Comparison of ENCODE assay signal across 16 cellular contexts in the genomic region with DNA sequence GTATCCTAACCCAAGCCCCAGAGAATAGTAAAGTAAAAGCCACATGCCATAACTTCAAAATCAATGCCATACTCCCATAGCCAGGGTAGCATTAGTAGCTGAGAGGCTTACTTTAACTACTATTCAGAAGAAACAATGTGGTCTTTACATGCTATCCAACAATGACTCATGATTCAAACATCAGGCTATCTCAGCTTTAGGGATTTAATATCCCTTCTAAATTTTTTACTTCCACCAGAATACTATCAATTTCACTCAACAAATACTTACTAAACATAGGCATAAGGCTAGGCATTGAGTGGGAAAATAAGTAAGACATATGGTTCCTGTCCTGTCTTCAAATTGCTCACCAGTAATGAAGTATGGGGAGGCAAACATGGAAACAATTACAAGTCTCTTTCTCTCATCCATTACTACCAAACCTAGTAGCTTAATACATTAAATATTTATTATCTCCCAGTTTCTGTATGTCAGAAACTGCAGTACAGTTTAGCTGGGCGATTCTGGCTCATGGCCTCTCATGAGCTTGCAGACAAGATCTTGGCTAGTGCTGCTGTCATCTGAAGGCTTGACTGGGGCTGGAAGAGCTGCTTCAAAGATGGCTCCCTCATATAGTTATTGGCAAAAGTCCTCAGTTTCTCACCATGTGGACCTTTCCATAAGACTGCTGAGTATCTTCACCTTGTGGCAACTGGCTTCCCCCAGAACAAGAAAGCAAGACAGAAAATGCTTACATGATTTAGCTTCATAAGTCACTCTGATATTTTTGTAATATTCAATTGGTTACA. TPM values are rescaled to one million over a fixed set of nuclear protein-coding genes. Genes with fewer than 3 reads are reported as not detected.
DNase-seq lines count a peak whose midpoint lies in the region; ATAC-seq and TF ChIP-seq lines count a peak whose summit lies in the region.
"Had no signal": no experiment of that assay in that cellular context is flagged by ENCODE, and none has a peak within 500 bp of the region (broad histone marks: within the 10 kb centered on the region; RNA-seq: fewer than 3 reads in every experiment).

No MANE protein-coding gene starts in this region.

- H3K27ac ChIP-seq in IMR-90 (ENCODE audit: insufficient read depth, low read length) = peak overlapping the region; percentile 82; the same call in 1 of the 2 replicates

- DNase-seq in BJ (ENCODE audit: low read depth) = peak; percentile 71
- DNase-seq in IMR-90 = peak; percentile 90
- peak; percentile 70 for DNase-seq in choroid plexus epithelial cell (ENCODE audit: low read depth)
- peak; percentile 33 for DNase-seq in myocyte (ENCODE audit: low read depth)
- DNase-seq in NCI-H1105 treated with DMSO at 0.1 percent for 48 hours (lab: John Stamatoyannopoulos, UW) = no peak
- DNase-seq in activated CD4-positive, CD25-positive, alpha-beta regulatory T cell (lab: John Stamatoyannopoulos, UW) = no peak
- no peak for DNase-seq in NCI-H446 (lab: John Stamatoyannopoulos, UW)
- DNase-seq: activated CD4-positive, alpha-beta T cell treated with anti-CD3 and anti-CD28 coated beads, Interleukin-2, amount 50 U/mL, for 48 hours; CD4-positive, alpha-beta T cell; Kasumi-1; left cardiac atrium; naive thymus-derived CD8-positive, alpha-beta T cell; NCI-H2171; sigmoid colon; substantia nigra had no signal

- no peak overlapping the region for H4K5ac ChIP-seq in IMR-90 (ENCODE audit: low read depth, low read length)

- BruUV-seq in IMR-90 (replicated peaks; lab: Mats Ljungman, UMichigan) = no TSS peak

- ATAC-seq in IMR-90 (ENCODE audit: low read depth) = peak; percentile 84
- ATAC-seq in HG02588 (IDR thresholded peaks at IDR 0.05; ENCODE audit: unreplicated experiment) = no peak
- ATAC-seq: naive thymus-derived CD8-positive, alpha-beta T cell had no signal

- peaks cover 15% of the 10 kb centered on the region for H3K4me1 ChIP-seq in IMR-90 (ENCODE audit: control insufficient read depth, insufficient read depth, low read length)

- CTCF ChIA-PET in BJ (lab: Yijun Ruan, JAX) (interaction anchor here (0.8 to 5.1 kb wide), 6 partner anchors 8 to 89 kb away, joined by 3 to 29 read pairs (median 4); partner anchors contain the start of gene RPL5), IMR-90 (lab: Yijun Ruan, JAX) (interaction anchor here (0.6 to 1.8 kb wide), 4 partner anchors 14 to 205 kb away, joined by 3 to 5 read pairs (median 4); partner anchors contain the start of gene RPL5)

- peak overlapping the region; percentile 54; the same call in 1 of the 2 replicates for H3K56ac ChIP-seq in IMR-90 (ENCODE audit: extremely low read depth, insufficient read depth, low read length)

- H2BK15ac ChIP-seq in IMR-90 (ENCODE audit: low read depth, low read length) = 0 out of 3 replicates have a peak overlapping the region, but pooled peaks have one; percentile 15

- H2AK5ac ChIP-seq in IMR-90 (ENCODE audit: low read depth, low read length) = peak overlapping the region; percentile 83

- H2AK9ac ChIP-seq in IMR-90 (replicated peaks; ENCODE audit: low read depth, low read length, poor library complexity) = peak overlapping the region; percentile 73

- POLR2A ChIA-PET in BJ (lab: Charles Lee) (no interaction called here), IMR-90 (lab: Charles Lee; ENCODE audit: unreplicated experiment) (no interaction called here)

- H3K36me3 ChIP-seq in BJ (ENCODE audit: control insufficient read depth, insufficient read depth, low read length) (no peaks in the 10 kb centered on the region), IMR-90 (ENCODE audit: control insufficient read depth, insufficient read depth, low read length) (no peaks in the 10 kb centered on the region)
- H3K36me3 ChIP-seq: sigmoid colon had no signal

- dilution Hi-C loops in IMR-90 (cut with HindIII; ENCODE audit: low sequenced_read_pairs, unreplicated experiment) = no loop called here

- no peak for TF ChIP-seq RAD21 in IMR-90 (IDR thresholded peaks at IDR 0.05; ENCODE audit: low read length)

- intact Hi-C loops in IMR-90 (cut with micrococcal nuclease) = no loop called here

- H3K9me1 ChIP-seq in IMR-90 (ENCODE audit: insufficient read depth, low read length) = peaks cover 22% of the 10 kb centered on the region

- H3K23ac ChIP-seq in IMR-90 (ENCODE audit: low read depth, low read length) = no peak overlapping the region

- H3K4ac ChIP-seq in IMR-90 (ENCODE audit: low read depth, low read length) = peak overlapping the region; percentile 79

- H3K4me3 ChIP-seq in BJ (ENCODE audit: low read depth, low read length) (no peak overlapping the region), IMR-90 (ENCODE audit: insufficient read depth, low read depth, low read length) (no peak overlapping the region), choroid plexus epithelial cell (ENCODE audit: low read depth, low read length) (no peak overlapping the region)
- H3K4me3 ChIP-seq: sigmoid colon had no signal

- H3K4me2 ChIP-seq in IMR-90 (ENCODE audit: low read depth, low read length) = peak overlapping the region; percentile 17; the same call in 1 of the 2 replicates

- peak overlapping the region; percentile 27 for H4K91ac ChIP-seq in IMR-90 (ENCODE audit: insufficient read depth, low read depth, low read length)

- H3K79me1 ChIP-seq in IMR-90 (ENCODE audit: low read depth in 1 of 2, low read length in 2 of 2) = peaks cover 16 to 56% of the 10 kb centered on the region in 2 experiments

- H3K18ac ChIP-seq in IMR-90 (ENCODE audit: low read depth, low read length) = peak overlapping the region; percentile 7; the same call in 1 of the 2 replicates

- H3K9me3 ChIP-seq in IMR-90 (ENCODE audit: control insufficient read depth, insufficient read depth, low read length) = peaks cover 3% of the 10 kb centered on the region
- H3K9me3 ChIP-seq: sigmoid colon had no signal

- in situ Hi-C loops in IMR-90 (cut with MboI; ENCODE audit: low sequenced_read_pairs) = no loop called here

- H3K27me3 ChIP-seq in BJ (ENCODE audit: control insufficient read depth, insufficient read depth, low read length) (no peaks in the 10 kb centered on the region), IMR-90 (ENCODE audit: control insufficient read depth, insufficient read depth, low read length) (no peaks in the 10 kb centered on the region)
- H3K27me3 ChIP-seq: sigmoid colon had no signal

- peak overlapping the region; percentile 81; the same call in 1 of the 2 replicates for H2BK20ac ChIP-seq in IMR-90 (ENCODE audit: low read depth, low read length)

- no peak for TF ChIP-seq POLR2A in IMR-90 (IDR thresholded peaks at IDR 0.05; ENCODE audit: low read depth, low read length)

- peak overlapping the region; percentile 55 for H3K14ac ChIP-seq in IMR-90 (replicated peaks; ENCODE audit: low read depth, low read length)

- TF ChIP-seq CTCF in BJ (IDR thresholded peaks at IDR 0.05; ENCODE audit: insufficient read depth, low read depth, low read length) = no peak
- TF ChIP-seq CTCF in IMR-90 (conservative IDR thresholded peaks at IDR 0.05; ENCODE audit: low read depth, low read length) = no peak
- no peak for TF ChIP-seq CTCF in choroid plexus epithelial cell (conservative IDR thresholded peaks at IDR 0.05; ENCODE audit: low read depth, low read length)

- no peak overlapping the region; the same call in 1 of the 2 replicates for H3K9ac ChIP-seq in IMR-90 (ENCODE audit: low read depth, low read length)

- no CpG with 5 or more reads among the region's 1 CpG for WGBS in IMR-90 (ENCODE audit: extremely low coverage in 2 of 2, insufficient read length in 1 of 2), 2 experiments

- H4K8ac ChIP-seq in IMR-90 (ENCODE audit: low read depth in 2 of 2, low read length in 2 of 2) = peak overlapping the region in 1 of 2 experiments; percentile 46; a peak in 2 of 4 replicates

- H4K20me1 ChIP-seq in IMR-90 (ENCODE audit: insufficient read depth, low read length) = peaks cover 32% of the 10 kb centered on the region

- peak overlapping the region; percentile 89 for H2BK5ac ChIP-seq in IMR-90 (ENCODE audit: low read depth, low read length, poor library complexity, severe bottlenecking)

- peak overlapping the region; percentile 82 for H2BK120ac ChIP-seq in IMR-90 (ENCODE audit: low read depth, low read length)

- no peak overlapping the region for H2AFZ ChIP-seq in IMR-90 (replicated peaks; ENCODE audit: low read length, poor library complexity)

TF ChIP-seq in IMR-90, 13 proteins besides CTCF, POLR2A, EP300 and RAD21:
- TF ChIP-seq MAFK (IDR thresholded peaks at IDR 0.05; ENCODE audit: low read depth, low read length) (no peak), MXI1 (IDR thresholded peaks at IDR 0.05; ENCODE audit: borderline replicate concordance, low read depth, low read length) (peak; percentile 36; the same call in 1 of the 2 replicates), FOS (IDR thresholded peaks at IDR 0.05; ENCODE audit: low read depth, low read length) (peak; percentile 71; the same call in 1 of the 2 replicates)

RNA-seq across cellular contexts. Expression of gene EVI5, which starts 30.7 kb away (rescaled TPM):
- polyA plus RNA-seq in BJ (2011; rRNA removed) (8.6 and 13.0 TPM in 2 replicates), IMR-90 (2012; rRNA removed) (10.2 and 13.9 TPM in 2 replicates)
- 8.0 and 9.6 TPM in 2 replicates for polyA minus RNA-seq in BJ (2011; rRNA and poly(A)+ RNA removed)
- total RNA-seq in IMR-90 (2012; rRNA removed) (26.9 and 54.4 TPM in 2 replicates), myocyte (13.6 and 16.9 TPM in 2 replicates)
- 2.6 and 3.4 TPM in 2 replicates for polyA plus RNA-seq in IMR-90 (2012; cell fraction: cytosol; rRNA removed)
- 1.7 and 10.9 TPM in 2 replicates for polyA plus RNA-seq in IMR-90 (2012; cell fraction: nucleus; rRNA removed; ENCODE audit: low replicate concordance)
- polyA plus RNA-seq in myocyte (2012) = 11.3 TPM

Comparison
In these comparisons a context has a peak if more than half of its experiments do, and no peak if none do; other contexts are left out.
1. DNase-seq: peak in BJ (single experiment), IMR-90 (single experiment), choroid plexus epithelial cell (single experiment) and myocyte (single experiment); none in NCI-H1105 treated with DMSO at 0.1 percent for 48 hours (single experiment), activated CD4-positive, CD25-positive, alpha-beta regulatory T cell (0 of 4) and NCI-H446 (0 of 2).